ENCODE assay signal across 1 cellular context in the genomic region with DNA sequence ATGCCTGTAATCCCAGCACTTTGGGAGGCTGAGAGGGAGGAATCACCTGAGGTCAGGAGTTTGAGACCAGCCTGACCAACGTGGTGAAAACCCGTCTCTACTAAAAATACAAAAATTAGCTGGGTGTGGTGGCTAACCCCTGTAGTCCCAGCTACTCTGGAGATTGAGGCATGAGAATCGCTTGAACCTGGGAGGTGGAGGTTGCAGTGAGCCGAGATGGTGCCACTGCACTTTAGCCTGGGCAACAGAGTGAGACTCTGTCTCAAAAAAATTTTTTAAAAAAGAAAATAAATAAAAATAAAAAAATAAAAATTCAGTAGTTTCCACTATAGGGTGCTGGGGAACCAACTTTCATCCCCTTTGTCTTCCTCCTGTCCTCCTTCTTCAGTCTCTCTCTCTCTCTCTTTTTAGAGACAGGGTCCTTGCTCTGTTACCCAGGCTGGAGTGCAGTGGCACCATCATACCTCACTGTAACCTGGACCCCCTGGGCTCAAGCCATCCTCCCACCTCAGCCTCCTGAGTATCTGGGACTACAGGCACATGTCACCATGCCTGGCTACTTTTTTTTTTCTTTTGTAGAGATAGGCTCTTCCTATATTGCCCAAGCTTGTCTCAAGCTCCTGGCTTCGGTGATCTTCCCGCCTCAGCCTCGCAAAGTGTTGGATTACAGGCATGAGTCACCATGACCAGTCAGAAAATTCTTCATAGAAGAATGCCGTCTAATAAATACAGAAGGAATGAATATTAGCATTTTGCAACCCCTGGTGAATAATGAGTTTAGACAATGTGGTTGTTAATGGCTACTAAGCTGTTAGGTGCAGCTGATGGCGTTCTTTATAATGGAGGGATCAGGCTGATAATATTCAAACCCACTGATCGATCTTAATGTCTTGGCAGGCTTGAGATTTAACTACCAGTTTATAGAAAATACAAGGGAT.
TF ChIP-seq lines count a peak whose summit lies in the region.

No MANE protein-coding gene starts in this region.

TF ChIP-seq in HCT116, 20 proteins besides CTCF, POLR2A, EP300 and RAD21 (continued from another document):
- TF ChIP-seq, protein P1, sequence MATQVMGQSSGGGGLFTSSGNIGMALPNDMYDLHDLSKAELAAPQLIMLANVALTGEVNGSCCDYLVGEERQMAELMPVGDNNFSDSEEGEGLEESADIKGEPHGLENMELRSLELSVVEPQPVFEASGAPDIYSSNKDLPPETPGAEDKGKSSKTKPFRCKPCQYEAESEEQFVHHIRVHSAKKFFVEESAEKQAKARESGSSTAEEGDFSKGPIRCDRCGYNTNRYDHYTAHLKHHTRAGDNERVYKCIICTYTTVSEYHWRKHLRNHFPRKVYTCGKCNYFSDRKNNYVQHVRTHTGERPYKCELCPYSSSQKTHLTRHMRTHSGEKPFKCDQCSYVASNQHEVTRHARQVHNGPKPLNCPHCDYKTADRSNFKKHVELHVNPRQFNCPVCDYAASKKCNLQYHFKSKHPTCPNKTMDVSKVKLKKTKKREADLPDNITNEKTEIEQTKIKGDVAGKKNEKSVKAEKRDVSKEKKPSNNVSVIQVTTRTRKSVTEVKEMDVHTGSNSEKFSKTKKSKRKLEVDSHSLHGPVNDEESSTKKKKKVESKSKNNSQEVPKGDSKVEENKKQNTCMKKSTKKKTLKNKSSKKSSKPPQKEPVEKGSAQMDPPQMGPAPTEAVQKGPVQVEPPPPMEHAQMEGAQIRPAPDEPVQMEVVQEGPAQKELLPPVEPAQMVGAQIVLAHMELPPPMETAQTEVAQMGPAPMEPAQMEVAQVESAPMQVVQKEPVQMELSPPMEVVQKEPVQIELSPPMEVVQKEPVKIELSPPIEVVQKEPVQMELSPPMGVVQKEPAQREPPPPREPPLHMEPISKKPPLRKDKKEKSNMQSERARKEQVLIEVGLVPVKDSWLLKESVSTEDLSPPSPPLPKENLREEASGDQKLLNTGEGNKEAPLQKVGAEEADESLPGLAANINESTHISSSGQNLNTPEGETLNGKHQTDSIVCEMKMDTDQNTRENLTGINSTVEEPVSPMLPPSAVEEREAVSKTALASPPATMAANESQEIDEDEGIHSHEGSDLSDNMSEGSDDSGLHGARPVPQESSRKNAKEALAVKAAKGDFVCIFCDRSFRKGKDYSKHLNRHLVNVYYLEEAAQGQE (IDR thresholded peaks at IDR 0.05; ENCODE audit: low read depth) = no peak
- peak; percentile 67; the same call in 1 of the 2 replicates for TF ChIP-seq SP1 (IDR thresholded peaks at IDR 0.05; ENCODE audit: low read depth)
- TF ChIP-seq EZH2 (IDR thresholded peaks at IDR 0.05) = no peak
- TF ChIP-seq YY1 (IDR thresholded peaks at IDR 0.05; ENCODE audit: extremely low read depth, insufficient replicate concordance, low read depth, low read length) = peak; percentile 16
- peak; percentile 52; the same call in 1 of the 2 replicates for TF ChIP-seq SIN3A (IDR thresholded peaks at IDR 0.05; ENCODE audit: low read depth)
- peak; percentile 98 for TF ChIP-seq FOSL1 (IDR thresholded peaks at IDR 0.05; ENCODE audit: low read depth)
- no peak for TF ChIP-seq ZNF274 (IDR thresholded peaks at IDR 0.05; ENCODE audit: low read depth, low read length)
- TF ChIP-seq, protein P2, sequence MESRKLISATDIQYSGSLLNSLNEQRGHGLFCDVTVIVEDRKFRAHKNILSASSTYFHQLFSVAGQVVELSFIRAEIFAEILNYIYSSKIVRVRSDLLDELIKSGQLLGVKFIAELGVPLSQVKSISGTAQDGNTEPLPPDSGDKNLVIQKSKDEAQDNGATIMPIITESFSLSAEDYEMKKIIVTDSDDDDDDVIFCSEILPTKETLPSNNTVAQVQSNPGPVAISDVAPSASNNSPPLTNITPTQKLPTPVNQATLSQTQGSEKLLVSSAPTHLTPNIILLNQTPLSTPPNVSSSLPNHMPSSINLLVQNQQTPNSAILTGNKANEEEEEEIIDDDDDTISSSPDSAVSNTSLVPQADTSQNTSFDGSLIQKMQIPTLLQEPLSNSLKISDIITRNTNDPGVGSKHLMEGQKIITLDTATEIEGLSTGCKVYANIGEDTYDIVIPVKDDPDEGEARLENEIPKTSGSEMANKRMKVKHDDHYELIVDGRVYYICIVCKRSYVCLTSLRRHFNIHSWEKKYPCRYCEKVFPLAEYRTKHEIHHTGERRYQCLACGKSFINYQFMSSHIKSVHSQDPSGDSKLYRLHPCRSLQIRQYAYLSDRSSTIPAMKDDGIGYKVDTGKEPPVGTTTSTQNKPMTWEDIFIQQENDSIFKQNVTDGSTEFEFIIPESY (IDR thresholded peaks at IDR 0.05; ENCODE audit: extremely low read depth, insufficient replicate concordance, low read length) = no peak
